ENCODE assay signal across 3 cellular contexts in the genomic region with DNA sequence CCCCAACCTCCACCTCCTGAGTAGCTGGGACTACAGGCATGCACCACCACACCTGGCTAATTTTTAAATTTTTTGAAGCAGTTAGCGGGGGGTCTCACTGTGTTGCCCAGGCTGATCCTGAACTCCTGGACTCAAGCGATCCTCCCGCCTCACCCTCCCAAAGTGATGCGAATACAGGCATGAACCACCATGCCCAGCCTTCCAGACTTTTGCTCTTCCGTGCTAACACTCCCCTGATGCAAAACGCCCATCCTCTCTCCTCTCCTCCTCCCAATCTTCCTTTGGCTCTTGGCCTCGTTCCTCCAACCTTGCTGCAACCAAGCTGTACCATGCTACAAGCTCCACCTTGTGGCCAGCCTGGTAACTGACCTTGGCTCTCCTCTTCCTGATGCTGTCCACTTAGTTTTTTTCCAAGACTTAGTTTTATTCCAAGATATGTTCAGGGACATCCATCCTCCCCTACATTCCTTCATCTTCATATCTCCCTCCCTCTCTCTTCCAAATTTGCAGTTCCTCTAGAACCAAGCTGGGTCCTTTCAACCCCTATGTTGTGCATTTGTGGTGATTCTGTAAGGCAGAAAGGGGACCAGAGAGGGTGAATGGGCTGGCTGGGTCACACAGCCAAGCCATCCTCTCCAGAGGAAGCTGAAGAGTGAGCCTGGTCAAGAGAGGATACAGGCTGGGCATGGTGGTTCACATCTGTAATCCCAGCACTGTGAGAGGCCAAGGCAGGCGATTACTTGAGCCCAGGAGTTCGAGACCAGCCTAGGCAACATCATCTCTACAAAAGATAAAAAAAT.
TF ChIP-seq lines count a peak whose summit lies in the region.

No MANE protein-coding gene starts in this region.

TF ChIP-seq in SK-N-SH, 30 proteins besides CTCF, POLR2A, EP300 and RAD21:
- no peak for TF ChIP-seq POLR2AphosphoS5 (IDR thresholded peaks at IDR 0.05; ENCODE audit: low read depth, low read length)
- no peak for TF ChIP-seq EZH2phosphoT487 (IDR thresholded peaks at IDR 0.05; ENCODE audit: borderline replicate concordance, low read depth)
- no peak for TF ChIP-seq SIN3A (IDR thresholded peaks at IDR 0.05; ENCODE audit: borderline replicate concordance, low read depth, low read length)
- no peak for TF ChIP-seq MEF2A (IDR thresholded peaks at IDR 0.05; ENCODE audit: borderline replicate concordance, low read depth)
- TF ChIP-seq, protein P1, sequence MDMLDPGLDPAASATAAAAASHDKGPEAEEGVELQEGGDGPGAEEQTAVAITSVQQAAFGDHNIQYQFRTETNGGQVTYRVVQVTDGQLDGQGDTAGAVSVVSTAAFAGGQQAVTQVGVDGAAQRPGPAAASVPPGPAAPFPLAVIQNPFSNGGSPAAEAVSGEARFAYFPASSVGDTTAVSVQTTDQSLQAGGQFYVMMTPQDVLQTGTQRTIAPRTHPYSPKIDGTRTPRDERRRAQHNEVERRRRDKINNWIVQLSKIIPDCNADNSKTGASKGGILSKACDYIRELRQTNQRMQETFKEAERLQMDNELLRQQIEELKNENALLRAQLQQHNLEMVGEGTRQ (IDR thresholded peaks at IDR 0.05; ENCODE audit: borderline replicate concordance, low read depth, low read length), result no peak
- TF ChIP-seq, protein P2, sequence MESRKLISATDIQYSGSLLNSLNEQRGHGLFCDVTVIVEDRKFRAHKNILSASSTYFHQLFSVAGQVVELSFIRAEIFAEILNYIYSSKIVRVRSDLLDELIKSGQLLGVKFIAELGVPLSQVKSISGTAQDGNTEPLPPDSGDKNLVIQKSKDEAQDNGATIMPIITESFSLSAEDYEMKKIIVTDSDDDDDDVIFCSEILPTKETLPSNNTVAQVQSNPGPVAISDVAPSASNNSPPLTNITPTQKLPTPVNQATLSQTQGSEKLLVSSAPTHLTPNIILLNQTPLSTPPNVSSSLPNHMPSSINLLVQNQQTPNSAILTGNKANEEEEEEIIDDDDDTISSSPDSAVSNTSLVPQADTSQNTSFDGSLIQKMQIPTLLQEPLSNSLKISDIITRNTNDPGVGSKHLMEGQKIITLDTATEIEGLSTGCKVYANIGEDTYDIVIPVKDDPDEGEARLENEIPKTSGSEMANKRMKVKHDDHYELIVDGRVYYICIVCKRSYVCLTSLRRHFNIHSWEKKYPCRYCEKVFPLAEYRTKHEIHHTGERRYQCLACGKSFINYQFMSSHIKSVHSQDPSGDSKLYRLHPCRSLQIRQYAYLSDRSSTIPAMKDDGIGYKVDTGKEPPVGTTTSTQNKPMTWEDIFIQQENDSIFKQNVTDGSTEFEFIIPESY (IDR thresholded peaks at IDR 0.05; ENCODE audit: borderline replicate concordance, low read depth), result no peak
- TF ChIP-seq CHD2 (IDR thresholded peaks at IDR 0.05; ENCODE audit: low read length, partially characterized antibody), result no peak

TF ChIP-seq in SK-N-SH treated with all-trans-retinoic acid at 6 μM for 48 hours, 23 proteins besides CTCF, POLR2A, EP300 and RAD21:
- TF ChIP-seq SNAI2 (CRISPR knock-in tag; IDR thresholded peaks at IDR 0.05), result no peak
- no peak for TF ChIP-seq RARB (CRISPR knock-in tag; IDR thresholded peaks at IDR 0.05)
- TF ChIP-seq ZNF70 (CRISPR knock-in tag; IDR thresholded peaks at IDR 0.05), result no peak
- no peak for TF ChIP-seq ZFP30 (CRISPR knock-in tag; IDR thresholded peaks at IDR 0.05)
- TF ChIP-seq, protein P3, sequence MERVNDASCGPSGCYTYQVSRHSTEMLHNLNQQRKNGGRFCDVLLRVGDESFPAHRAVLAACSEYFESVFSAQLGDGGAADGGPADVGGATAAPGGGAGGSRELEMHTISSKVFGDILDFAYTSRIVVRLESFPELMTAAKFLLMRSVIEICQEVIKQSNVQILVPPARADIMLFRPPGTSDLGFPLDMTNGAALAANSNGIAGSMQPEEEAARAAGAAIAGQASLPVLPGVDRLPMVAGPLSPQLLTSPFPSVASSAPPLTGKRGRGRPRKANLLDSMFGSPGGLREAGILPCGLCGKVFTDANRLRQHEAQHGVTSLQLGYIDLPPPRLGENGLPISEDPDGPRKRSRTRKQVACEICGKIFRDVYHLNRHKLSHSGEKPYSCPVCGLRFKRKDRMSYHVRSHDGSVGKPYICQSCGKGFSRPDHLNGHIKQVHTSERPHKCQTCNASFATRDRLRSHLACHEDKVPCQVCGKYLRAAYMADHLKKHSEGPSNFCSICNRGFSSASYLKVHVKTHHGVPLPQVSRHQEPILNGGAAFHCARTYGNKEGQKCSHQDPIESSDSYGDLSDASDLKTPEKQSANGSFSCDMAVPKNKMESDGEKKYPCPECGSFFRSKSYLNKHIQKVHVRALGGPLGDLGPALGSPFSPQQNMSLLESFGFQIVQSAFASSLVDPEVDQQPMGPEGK (CRISPR knock-in tag; IDR thresholded peaks at IDR 0.05; ENCODE audit: borderline replicate concordance), result no peak
- no peak for TF ChIP-seq ZNF8 (CRISPR knock-in tag; IDR thresholded peaks at IDR 0.05)
- TF ChIP-seq TCF4 (CRISPR knock-in tag; IDR thresholded peaks at IDR 0.05; ENCODE audit: borderline replicate concordance), result no peak
- TF ChIP-seq ZFP3 (CRISPR knock-in tag; IDR thresholded peaks at IDR 0.05), result no peak

TF ChIP-seq in K562, 482 proteins besides CTCF, POLR2A, EP300 and RAD21 (continues in another document):
- TF ChIP-seq ZNF551 (CRISPR knock-in tag; IDR thresholded peaks at IDR 0.05), result no peak
- TF ChIP-seq CTBP1 (IDR thresholded peaks at IDR 0.05; ENCODE audit: borderline replicate concordance), result no peak
- TF ChIP-seq, protein P4, sequence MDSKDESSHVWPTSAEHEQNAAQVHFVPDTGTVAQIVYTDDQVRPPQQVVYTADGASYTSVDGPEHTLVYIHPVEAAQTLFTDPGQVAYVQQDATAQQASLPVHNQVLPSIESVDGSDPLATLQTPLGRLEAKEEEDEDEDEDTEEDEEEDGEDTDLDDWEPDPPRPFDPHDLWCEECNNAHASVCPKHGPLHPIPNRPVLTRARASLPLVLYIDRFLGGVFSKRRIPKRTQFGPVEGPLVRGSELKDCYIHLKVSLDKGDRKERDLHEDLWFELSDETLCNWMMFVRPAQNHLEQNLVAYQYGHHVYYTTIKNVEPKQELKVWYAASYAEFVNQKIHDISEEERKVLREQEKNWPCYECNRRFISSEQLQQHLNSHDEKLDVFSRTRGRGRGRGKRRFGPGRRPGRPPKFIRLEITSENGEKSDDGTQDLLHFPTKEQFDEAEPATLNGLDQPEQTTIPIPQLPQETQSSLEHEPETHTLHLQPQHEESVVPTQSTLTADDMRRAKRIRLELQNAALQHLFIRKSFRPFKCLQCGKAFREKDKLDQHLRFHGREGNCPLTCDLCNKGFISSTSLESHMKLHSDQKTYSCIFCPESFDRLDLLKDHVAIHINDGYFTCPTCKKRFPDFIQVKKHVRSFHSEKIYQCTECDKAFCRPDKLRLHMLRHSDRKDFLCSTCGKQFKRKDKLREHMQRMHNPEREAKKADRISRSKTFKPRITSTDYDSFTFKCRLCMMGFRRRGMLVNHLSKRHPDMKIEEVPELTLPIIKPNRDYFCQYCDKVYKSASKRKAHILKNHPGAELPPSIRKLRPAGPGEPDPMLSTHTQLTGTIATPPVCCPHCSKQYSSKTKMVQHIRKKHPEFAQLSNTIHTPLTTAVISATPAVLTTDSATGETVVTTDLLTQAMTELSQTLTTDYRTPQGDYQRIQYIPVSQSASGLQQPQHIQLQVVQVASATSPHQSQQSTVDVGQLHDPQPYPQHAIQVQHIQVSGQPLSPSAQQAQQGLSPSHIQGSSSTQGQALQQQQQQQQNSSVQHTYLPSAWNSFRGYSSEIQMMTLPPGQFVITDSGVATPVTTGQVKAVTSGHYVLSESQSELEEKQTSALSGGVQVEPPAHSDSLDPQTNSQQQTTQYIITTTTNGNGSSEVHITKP (IDR thresholded peaks at IDR 0.05; ENCODE audit: partially characterized antibody), result no peak
- TF ChIP-seq BCOR (IDR thresholded peaks at IDR 0.05), result peak; percentile 78
- no peak for TF ChIP-seq RBM34 (IDR thresholded peaks at IDR 0.05; ENCODE audit: borderline replicate concordance, insufficient read depth, low read length)
- TF ChIP-seq IRF2 (CRISPR knock-in tag; IDR thresholded peaks at IDR 0.05), result no peak
- TF ChIP-seq RBM14 (IDR thresholded peaks at IDR 0.05; ENCODE audit: borderline replicate concordance, insufficient read depth, low read depth, low read length), result no peak
- TF ChIP-seq, protein P5, sequence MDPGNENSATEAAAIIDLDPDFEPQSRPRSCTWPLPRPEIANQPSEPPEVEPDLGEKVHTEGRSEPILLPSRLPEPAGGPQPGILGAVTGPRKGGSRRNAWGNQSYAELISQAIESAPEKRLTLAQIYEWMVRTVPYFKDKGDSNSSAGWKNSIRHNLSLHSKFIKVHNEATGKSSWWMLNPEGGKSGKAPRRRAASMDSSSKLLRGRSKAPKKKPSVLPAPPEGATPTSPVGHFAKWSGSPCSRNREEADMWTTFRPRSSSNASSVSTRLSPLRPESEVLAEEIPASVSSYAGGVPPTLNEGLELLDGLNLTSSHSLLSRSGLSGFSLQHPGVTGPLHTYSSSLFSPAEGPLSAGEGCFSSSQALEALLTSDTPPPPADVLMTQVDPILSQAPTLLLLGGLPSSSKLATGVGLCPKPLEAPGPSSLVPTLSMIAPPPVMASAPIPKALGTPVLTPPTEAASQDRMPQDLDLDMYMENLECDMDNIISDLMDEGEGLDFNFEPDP (CRISPR knock-in tag; IDR thresholded peaks at IDR 0.05), result no peak
- TF ChIP-seq GABPB1 (CRISPR knock-in tag; IDR thresholded peaks at IDR 0.05), result no peak
- no peak for TF ChIP-seq SNIP1 (IDR thresholded peaks at IDR 0.05; ENCODE audit: low read depth)
- no peak for TF ChIP-seq ZNF3 (CRISPR knock-in tag; IDR thresholded peaks at IDR 0.05)
- no peak for TF ChIP-seq MIER1 (IDR thresholded peaks at IDR 0.05; ENCODE audit: low read depth)
- no peak for TF ChIP-seq OTX1 (CRISPR knock-in tag; IDR thresholded peaks at IDR 0.05)
- TF ChIP-seq CBX1 (IDR thresholded peaks at IDR 0.05; ENCODE audit: low read depth), result peak; percentile 86; the same call in 1 of the 2 replicates
- TF ChIP-seq, protein P6, sequence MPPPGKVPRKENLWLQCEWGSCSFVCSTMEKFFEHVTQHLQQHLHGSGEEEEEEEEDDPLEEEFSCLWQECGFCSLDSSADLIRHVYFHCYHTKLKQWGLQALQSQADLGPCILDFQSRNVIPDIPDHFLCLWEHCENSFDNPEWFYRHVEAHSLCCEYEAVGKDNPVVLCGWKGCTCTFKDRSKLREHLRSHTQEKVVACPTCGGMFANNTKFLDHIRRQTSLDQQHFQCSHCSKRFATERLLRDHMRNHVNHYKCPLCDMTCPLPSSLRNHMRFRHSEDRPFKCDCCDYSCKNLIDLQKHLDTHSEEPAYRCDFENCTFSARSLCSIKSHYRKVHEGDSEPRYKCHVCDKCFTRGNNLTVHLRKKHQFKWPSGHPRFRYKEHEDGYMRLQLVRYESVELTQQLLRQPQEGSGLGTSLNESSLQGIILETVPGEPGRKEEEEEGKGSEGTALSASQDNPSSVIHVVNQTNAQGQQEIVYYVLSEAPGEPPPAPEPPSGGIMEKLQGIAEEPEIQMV (tag; conservative IDR thresholded peaks at IDR 0.05; ENCODE audit: low read depth), result no peak
- TF ChIP-seq HSF4 (CRISPR knock-in tag; IDR thresholded peaks at IDR 0.05; ENCODE audit: borderline replicate concordance), result no peak
- no peak for TF ChIP-seq HNRNPLL (IDR thresholded peaks at IDR 0.05; ENCODE audit: low read depth, low read length, poor library complexity, severe bottlenecking)
- TF ChIP-seq CCAR2 (IDR thresholded peaks at IDR 0.05; ENCODE audit: low read depth, low read length), result no peak
- no peak for TF ChIP-seq MEF2A (IDR thresholded peaks at IDR 0.05; ENCODE audit: control insufficient read depth, low read depth, low read length)
- TF ChIP-seq, protein P7, sequence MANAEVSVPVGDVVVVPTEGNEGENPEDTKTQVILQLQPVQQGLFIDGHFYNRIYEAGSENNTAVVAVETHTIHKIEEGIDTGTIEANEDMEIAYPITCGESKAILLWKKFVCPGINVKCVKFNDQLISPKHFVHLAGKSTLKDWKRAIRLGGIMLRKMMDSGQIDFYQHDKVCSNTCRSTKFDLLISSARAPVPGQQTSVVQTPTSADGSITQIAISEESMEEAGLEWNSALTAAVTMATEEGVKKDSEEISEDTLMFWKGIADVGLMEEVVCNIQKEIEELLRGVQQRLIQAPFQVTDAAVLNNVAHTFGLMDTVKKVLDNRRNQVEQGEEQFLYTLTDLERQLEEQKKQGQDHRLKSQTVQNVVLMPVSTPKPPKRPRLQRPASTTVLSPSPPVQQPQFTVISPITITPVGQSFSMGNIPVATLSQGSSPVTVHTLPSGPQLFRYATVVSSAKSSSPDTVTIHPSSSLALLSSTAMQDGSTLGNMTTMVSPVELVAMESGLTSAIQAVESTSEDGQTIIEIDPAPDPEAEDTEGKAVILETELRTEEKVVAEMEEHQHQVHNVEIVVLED (CRISPR knock-in tag; IDR thresholded peaks at IDR 0.05), result no peak
- TF ChIP-seq, protein P2 (CRISPR knock-in tag; IDR thresholded peaks at IDR 0.05), result no peak
- no peak for TF ChIP-seq PTRF (tag; IDR thresholded peaks at IDR 0.05)
- TF ChIP-seq TRIM28 (IDR thresholded peaks at IDR 0.05), result peak; percentile 98
- TF ChIP-seq, protein P8, sequence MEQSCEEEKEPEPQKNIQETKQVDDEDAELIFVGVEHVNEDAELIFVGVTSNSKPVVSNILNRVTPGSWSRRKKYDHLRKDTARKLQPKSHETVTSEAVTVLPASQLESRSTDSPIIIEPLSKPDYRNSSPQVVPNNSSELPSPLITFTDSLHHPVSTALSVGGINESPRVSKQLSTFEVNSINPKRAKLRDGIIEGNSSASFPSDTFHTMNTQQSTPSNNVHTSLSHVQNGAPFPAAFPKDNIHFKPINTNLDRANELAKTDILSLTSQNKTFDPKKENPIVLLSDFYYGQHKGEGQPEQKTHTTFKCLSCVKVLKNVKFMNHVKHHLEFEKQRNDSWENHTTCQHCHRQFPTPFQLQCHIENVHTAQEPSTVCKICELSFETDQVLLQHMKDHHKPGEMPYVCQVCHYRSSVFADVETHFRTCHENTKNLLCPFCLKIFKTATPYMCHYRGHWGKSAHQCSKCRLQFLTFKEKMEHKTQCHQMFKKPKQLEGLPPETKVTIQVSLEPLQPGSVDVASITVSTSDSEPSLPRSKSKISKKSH (CRISPR knock-in tag; IDR thresholded peaks at IDR 0.05), result no peak
- TF ChIP-seq, protein P9, sequence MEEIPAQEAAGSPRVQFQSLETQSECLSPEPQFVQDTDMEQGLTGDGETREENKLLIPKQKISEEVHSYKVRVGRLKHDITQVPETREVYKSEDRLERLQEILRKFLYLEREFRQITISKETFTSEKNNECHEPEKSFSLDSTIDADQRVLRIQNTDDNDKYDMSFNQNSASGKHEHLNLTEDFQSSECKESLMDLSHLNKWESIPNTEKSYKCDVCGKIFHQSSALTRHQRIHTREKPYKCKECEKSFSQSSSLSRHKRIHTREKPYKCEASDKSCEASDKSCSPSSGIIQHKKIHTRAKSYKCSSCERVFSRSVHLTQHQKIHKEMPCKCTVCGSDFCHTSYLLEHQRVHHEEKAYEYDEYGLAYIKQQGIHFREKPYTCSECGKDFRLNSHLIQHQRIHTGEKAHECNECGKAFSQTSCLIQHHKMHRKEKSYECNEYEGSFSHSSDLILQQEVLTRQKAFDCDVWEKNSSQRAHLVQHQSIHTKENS (CRISPR knock-in tag; IDR thresholded peaks at IDR 0.05), result no peak
- no peak for TF ChIP-seq ZFPM2 (CRISPR knock-in tag; IDR thresholded peaks at IDR 0.05)
- TF ChIP-seq ZNF282 (CRISPR knock-in tag; IDR thresholded peaks at IDR 0.05), result no peak
- TF ChIP-seq HDGF (IDR thresholded peaks at IDR 0.05), result no peak
- TF ChIP-seq PRMT5 (CRISPR knock-in tag; IDR thresholded peaks at IDR 0.05), result no peak
